ENCODE assay signal across 17 cellular contexts in the genomic region with DNA sequence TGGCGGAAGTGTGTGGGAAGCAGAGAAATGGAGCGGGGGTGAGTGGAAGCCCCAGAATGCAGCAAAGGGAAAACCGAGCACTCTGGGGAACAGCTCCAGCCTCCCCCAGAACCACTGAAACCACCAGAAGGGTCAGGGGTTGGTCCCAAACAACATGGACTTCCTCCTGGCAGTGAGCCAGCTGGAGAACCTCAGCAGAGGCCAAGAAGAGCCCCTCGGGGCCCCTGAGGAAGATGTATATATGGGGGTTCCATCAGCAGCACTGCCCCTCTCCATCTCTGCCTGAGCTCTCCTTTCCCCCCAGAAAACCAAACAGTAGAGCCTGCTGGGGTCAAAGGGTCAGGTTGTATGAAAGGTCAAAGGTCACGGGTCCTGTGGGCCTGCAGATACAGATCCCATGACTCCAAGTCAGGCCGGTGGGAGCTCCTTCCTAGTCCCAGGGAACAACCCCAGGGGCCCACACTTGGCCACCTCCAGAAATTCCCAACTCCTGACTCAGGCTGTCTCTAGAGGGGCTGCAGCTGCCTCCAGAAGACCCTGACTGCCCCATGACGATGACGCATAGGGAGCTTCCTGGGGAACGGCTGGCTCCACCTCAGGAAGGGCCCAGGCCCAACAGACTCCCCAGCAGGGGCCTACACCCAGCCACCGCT. TPM values are rescaled to one million over a fixed set of nuclear protein-coding genes. Genes with fewer than 3 reads are reported as not detected.
DNase-seq lines count a peak whose midpoint lies in the region; ATAC-seq and TF ChIP-seq lines count a peak whose summit lies in the region.
"Had no signal": no experiment of that assay in that cellular context is flagged by ENCODE, and none has a peak within 500 bp of the region (broad histone marks: within the 10 kb centered on the region; RNA-seq: fewer than 3 reads in every experiment).

No MANE protein-coding gene starts in this region.

- peak; percentile 15 for ATAC-seq in activated naive CD8-positive, alpha-beta T cell treated with anti-CD3 and anti-CD28 coated beads, Interleukin-2, amount 50 U/mL, for 24 hours
- ATAC-seq in lower lobe of right lung (peak; percentile 15 to 28), HG03025 (IDR thresholded peaks at IDR 0.05; ENCODE audit: low FRiP score, unreplicated experiment) (no peak)
- no peak for ATAC-seq in naive thymus-derived CD4-positive, alpha-beta T cell
- ATAC-seq: naive thymus-derived CD8-positive, alpha-beta T cell; SK-N-SH treated with all-trans-retinoic acid at 6 μM for 48 hours had no signal

- H3K36me3 ChIP-seq in esophagus muscularis mucosa (no peaks in the 10 kb centered on the region), lower lobe of right lung (no peaks in the 10 kb centered on the region), tibial nerve (no peaks in the 10 kb centered on the region)
- H3K36me3 ChIP-seq in naive thymus-derived CD4-positive, alpha-beta T cell (ENCODE audit: control insufficient read depth in 2 of 3, insufficient read depth in 3 of 3, low read length in 3 of 3) = no peaks in the 10 kb centered on the region
- H3K36me3 ChIP-seq: adrenal gland had no signal

- WGBS in esophagus muscularis mucosa = 55% methylated on average over 9 of the region's 10 CpGs
- 34 to 49% methylated on average over 10 of the region's 10 CpGs for WGBS in tibial nerve, 2 donors

- peaks cover 7% of the 10 kb centered on the region for H3K4me1 Mint-ChIP-seq in activated naive CD8-positive, alpha-beta T cell treated with anti-CD3 and anti-CD28 coated beads, Interleukin-2, amount 50 U/mL, for 24 hours
- H3K4me1 Mint-ChIP-seq in activated naive CD8-positive, alpha-beta T cell treated with anti-CD3 and anti-CD28 coated beads for 36 hours = peaks cover 4% of the 10 kb centered on the region
- no peaks in the 10 kb centered on the region for H3K4me1 Mint-ChIP-seq in naive thymus-derived CD4-positive, alpha-beta T cell

- POLR2A ChIA-PET in naive thymus-derived CD4-positive, alpha-beta T cell (lab: Charles Lee) = no interaction called here

- no peaks in the 10 kb centered on the region for H3K27me3 Mint-ChIP-seq in activated naive CD8-positive, alpha-beta T cell treated with anti-CD3 and anti-CD28 coated beads, Interleukin-2, amount 50 U/mL, for 24 hours
- no peaks in the 10 kb centered on the region for H3K27me3 Mint-ChIP-seq in activated naive CD8-positive, alpha-beta T cell treated with anti-CD3 and anti-CD28 coated beads for 36 hours
- no peaks in the 10 kb centered on the region for H3K27me3 Mint-ChIP-seq in naive thymus-derived CD4-positive, alpha-beta T cell
- H3K27me3 Mint-ChIP-seq: naive thymus-derived CD8-positive, alpha-beta T cell had no signal

- no peaks in the 10 kb centered on the region for H3K9me3 Mint-ChIP-seq in activated naive CD8-positive, alpha-beta T cell treated with anti-CD3 and anti-CD28 coated beads, Interleukin-2, amount 50 U/mL, for 24 hours
- H3K9me3 Mint-ChIP-seq in activated naive CD8-positive, alpha-beta T cell treated with anti-CD3 and anti-CD28 coated beads for 36 hours = no peaks in the 10 kb centered on the region
- no peaks in the 10 kb centered on the region for H3K9me3 Mint-ChIP-seq in naive thymus-derived CD4-positive, alpha-beta T cell
- H3K9me3 Mint-ChIP-seq: naive thymus-derived CD8-positive, alpha-beta T cell had no signal

- H3K27ac ChIP-seq in esophagus muscularis mucosa (replicated peaks in 1 of 4) (peak overlapping the region; percentile 31 to 63 (median 40)), lower lobe of right lung (no peak overlapping the region), tibial nerve (peak overlapping the region in 3 of 4 donors; percentile 32 to 70 (median 69))
- H3K27ac ChIP-seq in naive thymus-derived CD4-positive, alpha-beta T cell (ENCODE audit: low read depth, low read length) = no peak overlapping the region
- H3K27ac ChIP-seq: adrenal gland, HL-60 had no signal

- peak; percentile 13 for DNase-seq in activated naive CD8-positive, alpha-beta T cell treated with anti-CD3 and anti-CD28 coated beads, Interleukin-2, amount 50 U/mL, for 24 hours
- DNase-seq in activated naive CD8-positive, alpha-beta T cell treated with anti-CD3 and anti-CD28 coated beads for 36 hours = no peak
- DNase-seq in esophagus muscularis mucosa (ENCODE audit: extremely low spot score) (no peak), lower lobe of right lung (no peak), tibial nerve (ENCODE audit: low spot score in 2 of 2) (no peak), NCI-H1092 treated with DMSO at 0.1 percent for 48 hours (lab: John Stamatoyannopoulos, UW) (no peak)
- DNase-seq in naive thymus-derived CD4-positive, alpha-beta T cell = no peak
- DNase-seq: 8988T; activated T-cell treated with anti-CD3 and anti-CD28 coated beads for 4 hours; adrenal gland; H7; naive thymus-derived CD8-positive, alpha-beta T cell; small intestine; testis had no signal

- no peak overlapping the region for H3K4me3 Mint-ChIP-seq in activated naive CD8-positive, alpha-beta T cell treated with anti-CD3 and anti-CD28 coated beads, Interleukin-2, amount 50 U/mL, for 24 hours
- no peak overlapping the region for H3K4me3 Mint-ChIP-seq in activated naive CD8-positive, alpha-beta T cell treated with anti-CD3 and anti-CD28 coated beads for 36 hours
- H3K4me3 Mint-ChIP-seq in naive thymus-derived CD4-positive, alpha-beta T cell = no peak overlapping the region
- H3K4me3 Mint-ChIP-seq: naive thymus-derived CD8-positive, alpha-beta T cell had no signal

- H3K9me3 ChIP-seq in esophagus muscularis mucosa (no peaks in the 10 kb centered on the region), lower lobe of right lung (no peaks in the 10 kb centered on the region), tibial nerve (no peaks in the 10 kb centered on the region)
- no peaks in the 10 kb centered on the region for H3K9me3 ChIP-seq in naive thymus-derived CD4-positive, alpha-beta T cell (ENCODE audit: control insufficient read depth in 2 of 3, low read length in 3 of 3)
- H3K9me3 ChIP-seq: adrenal gland, testis had no signal

- peak overlapping the region; percentile 27 for H3K27ac Mint-ChIP-seq in activated naive CD8-positive, alpha-beta T cell treated with anti-CD3 and anti-CD28 coated beads, Interleukin-2, amount 50 U/mL, for 24 hours
- no peak overlapping the region for H3K27ac Mint-ChIP-seq in activated naive CD8-positive, alpha-beta T cell treated with anti-CD3 and anti-CD28 coated beads for 36 hours
- no peak overlapping the region for H3K27ac Mint-ChIP-seq in naive thymus-derived CD4-positive, alpha-beta T cell

- H3K27me3 ChIP-seq in esophagus muscularis mucosa = no peaks in the 10 kb centered on the region
- H3K27me3 ChIP-seq in lower lobe of right lung (ENCODE audit: low read depth) = no peaks in the 10 kb centered on the region
- H3K27me3 ChIP-seq in tibial nerve = no peaks in the 10 kb centered on the region
- no peaks in the 10 kb centered on the region for H3K27me3 ChIP-seq in naive thymus-derived CD4-positive, alpha-beta T cell (ENCODE audit: control insufficient read depth in 2 of 2, insufficient read depth in 2 of 2, low read length in 2 of 2)
- H3K27me3 ChIP-seq: adrenal gland, testis had no signal

- TF ChIP-seq POLR2A in esophagus muscularis mucosa (IDR thresholded peaks at IDR 0.05; ENCODE audit: low read depth) (no peak), tibial nerve (IDR thresholded peaks at IDR 0.05) (no peak)

- no peaks in the 10 kb centered on the region for H3K36me3 Mint-ChIP-seq in activated naive CD8-positive, alpha-beta T cell treated with anti-CD3 and anti-CD28 coated beads, Interleukin-2, amount 50 U/mL, for 24 hours (ENCODE audit: low read depth)
- no peaks in the 10 kb centered on the region for H3K36me3 Mint-ChIP-seq in activated naive CD8-positive, alpha-beta T cell treated with anti-CD3 and anti-CD28 coated beads for 36 hours
- no peaks in the 10 kb centered on the region for H3K36me3 Mint-ChIP-seq in naive thymus-derived CD4-positive, alpha-beta T cell
- H3K36me3 Mint-ChIP-seq: naive thymus-derived CD8-positive, alpha-beta T cell had no signal

- H3K4me1 ChIP-seq in esophagus muscularis mucosa = peaks cover 6 to 13% (median 9%) of the 10 kb centered on the region in 4 donors
- H3K4me1 ChIP-seq in lower lobe of right lung = peaks cover 13% of the 10 kb centered on the region
- H3K4me1 ChIP-seq in tibial nerve = peaks cover 0 to 19% (median 11%) of the 10 kb centered on the region in 4 donors
- H3K4me1 ChIP-seq in naive thymus-derived CD4-positive, alpha-beta T cell (ENCODE audit: control insufficient read depth in 2 of 2, insufficient read depth in 2 of 2, low read length in 2 of 2) = no peaks in the 10 kb centered on the region
- H3K4me1 ChIP-seq: adrenal gland, testis had no signal

- TF ChIP-seq CTCF in esophagus muscularis mucosa (IDR thresholded peaks at IDR 0.05) = no peak
- no peak for TF ChIP-seq CTCF in lower lobe of right lung (IDR thresholded peaks at IDR 0.05)
- no peak for TF ChIP-seq CTCF in tibial nerve (IDR thresholded peaks at IDR 0.05)

- CTCF ChIA-PET in naive thymus-derived CD4-positive, alpha-beta T cell (lab: Charles Lee) = no interaction called here

- H3K4me3 ChIP-seq in esophagus muscularis mucosa = no peak overlapping the region
- no peak overlapping the region for H3K4me3 ChIP-seq in lower lobe of right lung
- no peak overlapping the region for H3K4me3 ChIP-seq in tibial nerve
- no peak overlapping the region for H3K4me3 ChIP-seq in naive thymus-derived CD4-positive, alpha-beta T cell (ENCODE audit: low read length)
- H3K4me3 ChIP-seq: adrenal gland, testis had no signal

- TF ChIP-seq EP300 in esophagus muscularis mucosa (IDR thresholded peaks at IDR 0.05) (no peak), tibial nerve (IDR thresholded peaks at IDR 0.05) (peak in 1 of 2 donors; percentile 22)

- intact Hi-C loops in esophagus muscularis mucosa (cut with DNase I) (no loop called here), lower lobe of right lung (cut with DNase I) (no loop called here)
- intact Hi-C loops in naive thymus-derived CD4-positive, alpha-beta T cell (cut with micrococcal nuclease) = no loop called here

RNA-seq across cellular contexts. Expression of a gene that starts 48.5 kb away (rescaled TPM):
- total RNA-seq in activated naive CD8-positive, alpha-beta T cell treated with anti-CD3 and anti-CD28 coated beads for 36 hours = under 1 TPM; 0.08 to 0.14 TPM
- total RNA-seq in esophagus muscularis mucosa = 100 to 1,000 TPM; 566 to 898 (median 683) TPM
- 390 TPM for total RNA-seq in lower lobe of right lung
- 1,000 to 10,000 TPM in 1 of 4 donors, 100 to 1,000 TPM in 3; 300 to 1,106 (median 939) TPM for total RNA-seq in tibial nerve
- under 1 TPM in 4 of 5 experiments, not detected in 1; 0.05 to 0.95 (median 0.37) TPM for total RNA-seq in naive thymus-derived CD4-positive, alpha-beta T cell
- polyA plus RNA-seq in naive thymus-derived CD4-positive, alpha-beta T cell = not detected
- polyA plus RNA-seq: naive thymus-derived CD8-positive, alpha-beta T cell had no signal

Comparison
In these comparisons a context has a peak if more than half of its experiments do, and no peak if none do; other contexts are left out.
1. ATAC-seq: peak in activated naive CD8-positive, alpha-beta T cell treated with anti-CD3 and anti-CD28 coated beads, Interleukin-2, amount 50 U/mL, for 24 hours (single experiment) and lower lobe of right lung (2 of 2); none in naive thymus-derived CD4-positive, alpha-beta T cell (single experiment) and HG03025 (single experiment).
2. H3K27ac ChIP-seq: peak in esophagus muscularis mucosa (4 of 4) and tibial nerve (3 of 4); none in lower lobe of right lung (single experiment) and naive thymus-derived CD4-positive, alpha-beta T cell (single experiment).
3. RNA of a gene that starts 48.5 kb away (total RNA-seq): 300 to 1,106 TPM in tibial nerve, 566 to 898 TPM in esophagus muscularis mucosa and 390 TPM in lower lobe of right lung (single experiment); 0.05 to 0.95 TPM in naive thymus-derived CD4-positive, alpha-beta T cell and 0.08 to 0.14 TPM in activated naive CD8-positive, alpha-beta T cell treated with anti-CD3 and anti-CD28 coated beads for 36 hours; every median in the first group is over 100 times any median in the second.